In the genomic region with DNA sequence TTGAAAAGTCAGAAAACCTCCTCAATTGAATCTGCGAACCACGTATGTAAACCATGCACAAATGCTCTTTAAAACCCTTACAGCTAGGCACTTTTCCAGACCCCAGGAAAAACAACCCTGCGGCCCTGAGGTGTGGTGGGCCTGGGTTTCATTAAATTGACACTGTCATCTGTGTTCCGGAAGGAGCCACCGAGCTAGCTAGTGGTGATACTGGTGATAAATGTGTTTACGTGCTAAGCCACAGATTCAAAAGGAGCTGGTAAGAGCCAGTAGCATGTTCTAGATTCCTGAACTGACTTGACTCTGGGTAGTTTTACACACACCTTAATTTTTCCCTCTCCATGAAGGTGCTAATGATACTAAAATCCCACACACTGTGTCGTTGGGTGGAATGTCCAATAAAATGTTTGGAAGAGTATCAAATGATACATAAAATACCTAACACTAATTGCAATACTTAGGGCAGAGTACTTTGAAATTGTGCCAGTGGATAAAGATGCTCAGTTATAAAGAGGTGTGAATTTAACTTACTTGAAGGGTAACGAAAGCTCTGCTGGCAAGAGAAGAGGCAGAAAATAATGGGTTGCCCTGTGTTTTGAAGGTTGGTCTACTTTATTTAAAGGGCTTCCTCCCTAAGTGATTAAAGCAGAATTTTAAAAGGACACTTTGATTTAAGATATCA, we compare ENCODE assay signal across 29 cellular contexts. TPM values are rescaled to one million over a fixed set of nuclear protein-coding genes. Genes with fewer than 3 reads are reported as not detected.
DNase-seq lines count a peak whose midpoint lies in the region; ATAC-seq and TF ChIP-seq lines count a peak whose summit lies in the region.
"Had no signal": no experiment of that assay in that cellular context is flagged by ENCODE, and none has a peak within 500 bp of the region (broad histone marks: within the 10 kb centered on the region; RNA-seq: fewer than 3 reads in every experiment).

No MANE protein-coding gene starts in this region.

- H4K8ac ChIP-seq in trophoblast cell (ENCODE audit: low read depth, low read length): no peak overlapping the region

- H3K79me1 ChIP-seq in trophoblast cell (ENCODE audit: low read length): peaks cover 1% of the 10 kb centered on the region

- BruUV-seq in MCF 10A (replicated peaks; lab: Mats Ljungman, UMichigan): no TSS peak
- BruUV-seq in Panc1 (replicated peaks; lab: Mats Ljungman, UMichigan): no TSS peak

- H3K27me3 ChIP-seq in breast epithelium: peaks cover 0 to 9% of the 10 kb centered on the region in 2 donors
- no peaks in the 10 kb centered on the region for H3K27me3 ChIP-seq in Panc1 (ENCODE audit: control insufficient read depth, insufficient read depth, low read length)
- H3K27me3 ChIP-seq in left ventricle myocardium inferior (ENCODE audit: low read depth): no peaks in the 10 kb centered on the region
- H3K27me3 ChIP-seq in trophoblast cell (ENCODE audit: insufficient read depth, low read length): no peaks in the 10 kb centered on the region
- no peaks in the 10 kb centered on the region for H3K27me3 ChIP-seq in esophagus squamous epithelium
- H3K27me3 ChIP-seq: esophagus muscularis mucosa, foreskin keratinocyte, tibial nerve had no signal

- H3K9me3 ChIP-seq in breast epithelium: no peaks in the 10 kb centered on the region
- H3K9me3 ChIP-seq in Panc1 (ENCODE audit: control insufficient read depth, insufficient read depth, low read depth, low read length): no peaks in the 10 kb centered on the region
- H3K9me3 ChIP-seq in left ventricle myocardium inferior (replicated peaks): no peaks in the 10 kb centered on the region
- no peaks in the 10 kb centered on the region for H3K9me3 ChIP-seq in trophoblast cell (ENCODE audit: insufficient read depth, low read depth, low read length)
- no peaks in the 10 kb centered on the region for H3K9me3 ChIP-seq in esophagus squamous epithelium
- H3K9me3 ChIP-seq: esophagus muscularis mucosa, tibial nerve had no signal

- no peak overlapping the region for H2AK5ac ChIP-seq in trophoblast cell (ENCODE audit: low read length)

- peaks cover 10% of the 10 kb centered on the region for H3K79me2 ChIP-seq in trophoblast cell (ENCODE audit: control insufficient read depth, insufficient read depth, low read length, poor library complexity)

- H3K9me3 Mint-ChIP-seq in MCF 10A (ENCODE audit: unreplicated experiment): no peaks in the 10 kb centered on the region
- H3K9me3 Mint-ChIP-seq: activated naive CD8-positive, alpha-beta T cell treated with anti-CD3 and anti-CD28 coated beads, Interleukin-2, amount 50 U/mL, for 24 hours; T-helper 1 cell treated with Interleukin-12 subunit alpha and Interleukin-12 subunit beta and Interleukin-4 antibody, amounts not matched to agents 30 μg/mL and 1 μg/mL, for 36 hours had no signal

- H2BK12ac ChIP-seq in trophoblast cell (ENCODE audit: low read length): no peak overlapping the region

- POLR2A ChIA-PET in MCF 10A (lab: Yijun Ruan, JAX) (interaction anchor here (1.5 to 2.3 kb wide), 2 partner anchors 10 to 22 kb away, joined by 5 to 11 read pairs; no protein-coding TSS in a partner anchor), Panc1 (lab: Charles Lee) (no interaction called here)

- no peak overlapping the region for H3K4ac ChIP-seq in trophoblast cell (ENCODE audit: low read depth, low read length)

- H3K4me3 Mint-ChIP-seq in MCF 10A (ENCODE audit: unreplicated experiment): no peak overlapping the region
- H3K4me3 Mint-ChIP-seq: activated naive CD8-positive, alpha-beta T cell treated with anti-CD3 and anti-CD28 coated beads, Interleukin-2, amount 50 U/mL, for 24 hours; neural crest cell; T-helper 1 cell treated with Interleukin-12 subunit alpha and Interleukin-12 subunit beta and Interleukin-4 antibody, amounts not matched to agents 30 μg/mL and 1 μg/mL, for 36 hours had no signal

- H3K27ac Mint-ChIP-seq in MCF 10A (ENCODE audit: low read depth, unreplicated experiment): peak overlapping the region; percentile 55
- H3K27ac Mint-ChIP-seq: activated naive CD8-positive, alpha-beta T cell treated with anti-CD3 and anti-CD28 coated beads, Interleukin-2, amount 50 U/mL, for 24 hours; T-helper 1 cell treated with Interleukin-12 subunit alpha and Interleukin-12 subunit beta and Interleukin-4 antibody, amounts not matched to agents 30 μg/mL and 1 μg/mL, for 36 hours had no signal

- in situ Hi-C loops in Panc1 (cut with HindIII; ENCODE audit: low pct_unique_long_range_greater_than_20kb, low sequenced_read_pairs): no loop called here

- CTCF ChIA-PET in MCF 10A (lab: Yijun Ruan, JAX) (interaction anchor here (0.7 to 1.6 kb wide), 4 partner anchors 8 to 240 kb away, joined by 3 to 7 read pairs (median 4); no protein-coding TSS in a partner anchor), Panc1 (lab: Charles Lee) (no interaction called here)

- no peak for ATAC-seq in Panc1
- ATAC-seq in GM19452 (IDR thresholded peaks at IDR 0.05; ENCODE audit: unreplicated experiment): no peak
- ATAC-seq: activated naive CD8-positive, alpha-beta T cell treated with anti-CD3 and anti-CD28 coated beads, Interleukin-2, amount 50 U/mL, for 24 hours; foreskin keratinocyte; HCT116; HepG2; sciatic nerve had no signal

- H3K36me3 Mint-ChIP-seq in MCF 10A (ENCODE audit: insufficient read depth, unreplicated experiment): no peaks in the 10 kb centered on the region

- DNase-seq in MCF 10A (ENCODE audit: unreplicated experiment) (no peak), breast epithelium (ENCODE audit: low spot score in 2 of 2) (no peak), Panc1 (ENCODE audit: low read depth, low spot score) (no peak), left ventricle myocardium inferior (no peak), trophoblast cell (peak in 1 of 2 donors; percentile 44), NCI-H748 (lab: John Stamatoyannopoulos, UW; ENCODE audit: unreplicated experiment) (no peak), esophagus squamous epithelium (lab: John Stamatoyannopoulos, UW) (no peak)
- DNase-seq: activated CD4-positive, alpha-beta T cell treated with anti-CD3 and anti-CD28 coated beads, Interleukin-2, amount 50 U/mL, for 1 hour; activated CD4-positive, CD25-positive, alpha-beta regulatory T cell; activated naive CD4-positive, alpha-beta T cell; activated naive CD8-positive, alpha-beta T cell treated with anti-CD3 and anti-CD28 coated beads, Interleukin-2, amount 50 U/mL, for 24 hours; dermis blood vessel endothelial cell; foreskin keratinocyte; head of caudate nucleus; Karpas-422; NCI-H1436 treated with DMSO at 0.1 percent for 48 hours; NCI-H2081 treated with DMSO at 0.1 percent for 48 hours; NCI-H446 treated with DMSO at 0.1 percent for 48 hours; NCI-H82; stimulated activated CD4-positive, alpha-beta T cell treated with anti-CD3 and anti-CD28 coated beads, Interleukin-4, amount 100 ng/mL, for 1 hour had no signal

- H3K23ac ChIP-seq in trophoblast cell (ENCODE audit: low read length): no peak overlapping the region

- no peak overlapping the region for H3K9ac ChIP-seq in trophoblast cell (ENCODE audit: low read length)

- no CpG with 5 or more reads among the region's 8 CpGs for WGBS in trophoblast cell (ENCODE audit: extremely low coverage, insufficient coverage, insufficient read length)
- WGBS in esophagus squamous epithelium, 2 donors: 69 to 88% methylated on average over 7 to 8 of the region's 8 CpGs

- H2BK5ac ChIP-seq in trophoblast cell (ENCODE audit: low read depth, low read length, poor library complexity): no peak overlapping the region

- peaks cover 41% of the 10 kb centered on the region for H3K27me3 Mint-ChIP-seq in MCF 10A (ENCODE audit: insufficient read depth, unreplicated experiment)
- H3K27me3 Mint-ChIP-seq: activated naive CD8-positive, alpha-beta T cell treated with anti-CD3 and anti-CD28 coated beads, Interleukin-2, amount 50 U/mL, for 24 hours had no signal

- H3K4me1 Mint-ChIP-seq in MCF 10A (ENCODE audit: insufficient read depth, unreplicated experiment): peaks cover 15% of the 10 kb centered on the region

- H2AFZ ChIP-seq in trophoblast cell (ENCODE audit: insufficient read depth, low read length, poor library complexity): no peak overlapping the region

- no peak overlapping the region for H4K91ac ChIP-seq in trophoblast cell (ENCODE audit: low read depth, low read length)

- H3K4me1 ChIP-seq in breast epithelium (no peaks in the 10 kb centered on the region), Panc1 (ENCODE audit: control insufficient read depth, insufficient read depth, low read length) (peaks cover 24% of the 10 kb centered on the region), left ventricle myocardium inferior (peaks cover 42% of the 10 kb centered on the region), trophoblast cell (ENCODE audit: control insufficient read depth in 1 of 2, insufficient read depth in 2 of 2, low read length in 2 of 2) (peaks cover 13 to 16% of the 10 kb centered on the region in 2 experiments), esophagus squamous epithelium (peaks cover 0 to 27% (median 13%) of the 10 kb centered on the region in 3 donors)
- H3K4me1 ChIP-seq: foreskin keratinocyte had no signal

- no peak overlapping the region for H3K4me2 ChIP-seq in trophoblast cell (ENCODE audit: low read length)

- no peak overlapping the region for H3K27ac ChIP-seq in breast epithelium
- peak overlapping the region; percentile 23; the same call in 1 of the 2 replicates for H3K27ac ChIP-seq in Panc1 (ENCODE audit: low read length)
- peak overlapping the region; percentile 52 for H3K27ac ChIP-seq in left ventricle myocardium inferior (replicated peaks)
- peak overlapping the region; percentile 41 for H3K27ac ChIP-seq in trophoblast cell (ENCODE audit: low read depth, low read length)
- H3K27ac ChIP-seq in esophagus squamous epithelium: no peak overlapping the region
- H3K27ac ChIP-seq: foreskin keratinocyte, SK-N-MC, tibial nerve had no signal

- no peak overlapping the region for H3K4me3 ChIP-seq in breast epithelium
- H3K4me3 ChIP-seq in Panc1 (ENCODE audit: low read depth in 2 of 2, low read length in 2 of 2): no peak overlapping the region
- H3K4me3 ChIP-seq in left ventricle myocardium inferior: no peak overlapping the region
- H3K4me3 ChIP-seq in trophoblast cell (ENCODE audit: low read depth, low read length): no peak overlapping the region
- H3K4me3 ChIP-seq in esophagus squamous epithelium: no peak overlapping the region
- H3K4me3 ChIP-seq: esophagus muscularis mucosa, SK-N-MC, tibial nerve had no signal

- no peak overlapping the region for H3K18ac ChIP-seq in trophoblast cell (ENCODE audit: low read length)

- H3K36me3 ChIP-seq in breast epithelium (no peaks in the 10 kb centered on the region), Panc1 (ENCODE audit: control insufficient read depth, insufficient read depth, low read length) (no peaks in the 10 kb centered on the region; the same call in 1 of the 2 replicates), left ventricle myocardium inferior (no peaks in the 10 kb centered on the region), trophoblast cell (ENCODE audit: control insufficient read depth in 1 of 2, insufficient read depth in 2 of 2, low read length in 2 of 2) (no peaks in the 10 kb centered on the region), esophagus squamous epithelium (no peaks in the 10 kb centered on the region)
- H3K36me3 ChIP-seq: esophagus muscularis mucosa, tibial nerve had no signal

- no peak overlapping the region for H4K12ac ChIP-seq in trophoblast cell (ENCODE audit: low read depth, low read length)

- H3K14ac ChIP-seq in trophoblast cell (ENCODE audit: low read length): no peak overlapping the region

- TF ChIP-seq CTCF in MCF 10A (IDR thresholded peaks at IDR 0.05; ENCODE audit: unreplicated experiment): no peak
- TF ChIP-seq CTCF in breast epithelium (IDR thresholded peaks at IDR 0.05): no peak
- no peak for TF ChIP-seq CTCF in Panc1 (IDR thresholded peaks at IDR 0.05)
- TF ChIP-seq CTCF in left ventricle myocardium inferior (IDR thresholded peaks at IDR 0.05; ENCODE audit: borderline replicate concordance): no peak
- TF ChIP-seq CTCF in esophagus squamous epithelium (IDR thresholded peaks at IDR 0.05): no peak

- intact Hi-C loops in MCF 10A (cut with micrococcal nuclease): no loop called here
- intact Hi-C loops in breast epithelium (cut with DNase I; ENCODE audit: low total_unique reads): no loop called here
- intact Hi-C loops in Panc1 (cut with micrococcal nuclease; ENCODE audit: unreplicated experiment): no loop called here
- intact Hi-C loops in left ventricle myocardium inferior (cut with micrococcal nuclease): no loop called here
- intact Hi-C loops in esophagus squamous epithelium (cut with DNase I): no loop called here

- TF ChIP-seq POLR2A in breast epithelium (IDR thresholded peaks at IDR 0.05) (no peak), esophagus squamous epithelium (IDR thresholded peaks at IDR 0.05) (no peak)

- no peak overlapping the region for H2BK120ac ChIP-seq in trophoblast cell (ENCODE audit: insufficient read depth, low read length, poor library complexity)

RNA-seq across cellular contexts. Expression of gene SMS, which starts 8.5 kb away (rescaled TPM):
- total RNA-seq in MCF 10A (2022): 160 and 181 TPM in 2 replicates
- 10 to 100 TPM; 43.6 to 64.7 (median 44.5) TPM for total RNA-seq in breast epithelium
- total RNA-seq in Panc1 (2021; ENCODE audit: unreplicated experiment): 172 TPM
- polyA plus RNA-seq in Panc1 (2012; ENCODE audit: insufficient read length): 186 TPM
- 46.8 TPM for total RNA-seq in left ventricle myocardium inferior
- 177 and 190 TPM in 2 replicates for polyA plus RNA-seq in trophoblast cell (2013)
- total RNA-seq in esophagus squamous epithelium: 10 to 100 TPM; 19.0 to 46.7 (median 31.3) TPM

Comparison
In these comparisons a context has a peak if more than half of its experiments do, and no peak if none do; other contexts are left out.
1. H3K27ac ChIP-seq: peak in Panc1 (single experiment), left ventricle myocardium inferior (single experiment) and trophoblast cell (single experiment); none in breast epithelium (0 of 2) and esophagus squamous epithelium (0 of 4).